In the genomic region with DNA sequence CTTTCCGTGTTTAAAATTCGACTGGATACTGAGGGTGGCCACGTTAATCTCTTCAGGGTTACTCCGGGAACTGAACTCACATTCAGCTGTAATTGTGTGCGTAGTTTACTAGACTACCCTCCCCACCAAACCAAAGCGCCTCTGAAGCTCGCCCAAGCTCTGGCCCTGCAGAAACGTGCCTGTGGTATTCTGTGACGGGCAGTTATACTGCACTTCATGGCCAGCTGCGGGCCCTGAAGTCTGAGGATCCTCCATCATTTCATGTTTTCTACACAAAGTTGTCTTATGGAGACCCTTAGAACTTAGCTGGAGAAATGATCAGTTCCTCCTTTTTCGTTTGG, we compare ENCODE assay signal across 8 cellular contexts. TPM values are rescaled to one million over a fixed set of nuclear protein-coding genes. Genes with fewer than 3 reads are reported as not detected.
DNase-seq lines count a peak whose midpoint lies in the region; ATAC-seq, FAIRE-seq and TF ChIP-seq lines count a peak whose summit lies in the region.

No MANE protein-coding gene starts in this region.

- TF ChIP-seq POLR2A in A549 (IDR thresholded peaks at IDR 0.05; ENCODE audit: low read length): no peak
- TF ChIP-seq POLR2A in esophagus muscularis mucosa (IDR thresholded peaks at IDR 0.05; ENCODE audit: low read depth): no peak

- intact Hi-C loops in esophagus muscularis mucosa (cut with DNase I): loop anchor here (2.0 kb wide), 2 partner anchors 50 to 92 kb away; a partner anchor contains a TSS

- no peak for TF ChIP-seq RAD21 in A549 (conservative IDR thresholded peaks at IDR 0.05 in 1 of 2, IDR thresholded peaks at IDR 0.05 in 1 of 2)

- 4% methylated on average over 11 of the region's 11 CpGs for WGBS in A549 (ENCODE audit: missing lambda C conversion rate)
- WGBS in esophagus muscularis mucosa: 3% methylated on average over 11 of the region's 11 CpGs

- no peaks in the 10 kb centered on the region for H3K27me3 ChIP-seq in esophagus muscularis mucosa

- POLR2A ChIA-PET in A549 (lab: Yijun Ruan, JAX): interaction anchor here (0.9 to 2.6 kb wide), 3 partner anchors 51 to 194 kb away, joined by 3 to 15 read pairs (median 6); a partner anchor contains a TSS
- POLR2A ChIA-PET in RWPE1 (lab: Yijun Ruan, JAX; ENCODE audit: low non-redundant PET): interaction anchor here (1.0 kb wide), 1 partner anchor 18 kb away, joined by 3 read pairs; no protein-coding TSS in a partner anchor

- TF ChIP-seq EP300 in A549 (IDR thresholded peaks at IDR 0.05): no peak
- TF ChIP-seq EP300 in esophagus muscularis mucosa (IDR thresholded peaks at IDR 0.05): no peak

- ATAC-seq in A549 (peak; percentile 44 to 47), GM19043 (IDR thresholded peaks at IDR 0.05; ENCODE audit: low read depth, unreplicated experiment) (peak; percentile 4)

- H3K36me3 ChIP-seq in esophagus muscularis mucosa: peaks cover 0 to 25% (median 7%) of the 10 kb centered on the region in 4 donors

- H3K4me2 ChIP-seq in A549: peak overlapping the region; percentile 69

- peaks cover 11% of the 10 kb centered on the region for H3K4me1 Mint-ChIP-seq in progenitor cell of endocrine pancreas (ENCODE audit: low read depth)

- DNase-seq in A549 (ENCODE audit: low read depth in 1 of 2, low spot score in 1 of 2) (peak; percentile 20 to 25), RWPE1 (ENCODE audit: low spot score) (peak; percentile 39), esophagus muscularis mucosa (ENCODE audit: extremely low spot score) (no peak), progenitor cell of endocrine pancreas (ENCODE audit: low spot score, unreplicated experiment) (no peak), HT-29 (ENCODE audit: low spot score) (no peak), middle frontal gyrus (ENCODE audit: extremely low spot score, low spot score) (no peak), DMS153 (lab: John Stamatoyannopoulos, UW) (no peak)

- H3K36me3 Mint-ChIP-seq in progenitor cell of endocrine pancreas (ENCODE audit: insufficient read depth): peaks cover 44% of the 10 kb centered on the region

- H3K27me3 Mint-ChIP-seq in progenitor cell of endocrine pancreas: no peaks in the 10 kb centered on the region

- peak overlapping the region; percentile 76 for H3K4me3 ChIP-seq in A549
- peak overlapping the region; percentile 73 to 96 (median 81) for H3K4me3 ChIP-seq in esophagus muscularis mucosa

- TF ChIP-seq CTCF in A549 (IDR thresholded peaks at IDR 0.05) (no peak), RWPE1 (conservative IDR thresholded peaks at IDR 0.05; ENCODE audit: low read depth) (no peak), esophagus muscularis mucosa (IDR thresholded peaks at IDR 0.05) (no peak), progenitor cell of endocrine pancreas (IDR thresholded peaks at IDR 0.05; ENCODE audit: unreplicated experiment) (no peak)

- CTCF ChIA-PET in A549 (lab: Yijun Ruan, JAX): interaction anchor here (0.7 to 1.7 kb wide), 2 partner anchors 9 to 100 kb away, joined by 3 to 5 read pairs; a partner anchor contains a TSS
- CTCF ChIA-PET in RWPE1 (lab: Yijun Ruan, JAX): interaction anchor here (0.6 to 0.7 kb wide), 2 partner anchors 71 to 82 kb away, joined by 3 read pairs; no protein-coding TSS in a partner anchor

- no peaks in the 10 kb centered on the region for H3K4me1 ChIP-seq in A549
- H3K4me1 ChIP-seq in esophagus muscularis mucosa: peaks cover 9 to 23% (median 19%) of the 10 kb centered on the region in 4 donors

- peak overlapping the region; percentile 91 for H3K4me3 Mint-ChIP-seq in progenitor cell of endocrine pancreas (ENCODE audit: low read depth)

- FAIRE-seq in A549 (lab: Jason Lieb, UNC): no peak

- peaks cover 38% of the 10 kb centered on the region for H3K9me3 Mint-ChIP-seq in progenitor cell of endocrine pancreas (ENCODE audit: low read depth)

- H3K27ac ChIP-seq in A549: peak overlapping the region; percentile 77 to 89
- peak overlapping the region; percentile 80 for H3K27ac ChIP-seq in RWPE1
- peak overlapping the region; percentile 79 to 92 (median 86) for H3K27ac ChIP-seq in esophagus muscularis mucosa (replicated peaks in 1 of 4)

- H3K9me3 ChIP-seq in A549 (peaks cover 83% of the 10 kb centered on the region), esophagus muscularis mucosa (peaks cover 0 to 32% (median 23%) of the 10 kb centered on the region in 4 donors)

- H3K27ac Mint-ChIP-seq in progenitor cell of endocrine pancreas: peak overlapping the region; percentile 86

TF ChIP-seq in A549, 52 proteins besides CTCF, POLR2A, EP300 and RAD21:
- TF ChIP-seq EHMT2 (IDR thresholded peaks at IDR 0.05; ENCODE audit: low read depth): no peak
- no peak for TF ChIP-seq CBX2 (IDR thresholded peaks at IDR 0.05; ENCODE audit: borderline replicate concordance, low read depth)
- TF ChIP-seq FOSL2 (IDR thresholded peaks at IDR 0.05): no peak
- no peak for TF ChIP-seq FOSL2 (CRISPR knock-in tag; IDR thresholded peaks at IDR 0.05)
- TF ChIP-seq ZC3H11A (IDR thresholded peaks at IDR 0.05): no peak
- TF ChIP-seq, protein P1, sequence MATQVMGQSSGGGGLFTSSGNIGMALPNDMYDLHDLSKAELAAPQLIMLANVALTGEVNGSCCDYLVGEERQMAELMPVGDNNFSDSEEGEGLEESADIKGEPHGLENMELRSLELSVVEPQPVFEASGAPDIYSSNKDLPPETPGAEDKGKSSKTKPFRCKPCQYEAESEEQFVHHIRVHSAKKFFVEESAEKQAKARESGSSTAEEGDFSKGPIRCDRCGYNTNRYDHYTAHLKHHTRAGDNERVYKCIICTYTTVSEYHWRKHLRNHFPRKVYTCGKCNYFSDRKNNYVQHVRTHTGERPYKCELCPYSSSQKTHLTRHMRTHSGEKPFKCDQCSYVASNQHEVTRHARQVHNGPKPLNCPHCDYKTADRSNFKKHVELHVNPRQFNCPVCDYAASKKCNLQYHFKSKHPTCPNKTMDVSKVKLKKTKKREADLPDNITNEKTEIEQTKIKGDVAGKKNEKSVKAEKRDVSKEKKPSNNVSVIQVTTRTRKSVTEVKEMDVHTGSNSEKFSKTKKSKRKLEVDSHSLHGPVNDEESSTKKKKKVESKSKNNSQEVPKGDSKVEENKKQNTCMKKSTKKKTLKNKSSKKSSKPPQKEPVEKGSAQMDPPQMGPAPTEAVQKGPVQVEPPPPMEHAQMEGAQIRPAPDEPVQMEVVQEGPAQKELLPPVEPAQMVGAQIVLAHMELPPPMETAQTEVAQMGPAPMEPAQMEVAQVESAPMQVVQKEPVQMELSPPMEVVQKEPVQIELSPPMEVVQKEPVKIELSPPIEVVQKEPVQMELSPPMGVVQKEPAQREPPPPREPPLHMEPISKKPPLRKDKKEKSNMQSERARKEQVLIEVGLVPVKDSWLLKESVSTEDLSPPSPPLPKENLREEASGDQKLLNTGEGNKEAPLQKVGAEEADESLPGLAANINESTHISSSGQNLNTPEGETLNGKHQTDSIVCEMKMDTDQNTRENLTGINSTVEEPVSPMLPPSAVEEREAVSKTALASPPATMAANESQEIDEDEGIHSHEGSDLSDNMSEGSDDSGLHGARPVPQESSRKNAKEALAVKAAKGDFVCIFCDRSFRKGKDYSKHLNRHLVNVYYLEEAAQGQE (IDR thresholded peaks at IDR 0.05): no peak
- TF ChIP-seq ZSCAN20 (CRISPR knock-in tag; IDR thresholded peaks at IDR 0.05): no peak
- TF ChIP-seq NPAS2 (CRISPR knock-in tag; IDR thresholded peaks at IDR 0.05; ENCODE audit: borderline replicate concordance): no peak
- no peak for TF ChIP-seq PHF8 (IDR thresholded peaks at IDR 0.05; ENCODE audit: borderline replicate concordance, low read depth)
- TF ChIP-seq MAZ (IDR thresholded peaks at IDR 0.05; ENCODE audit: borderline replicate concordance, low read depth, low read length): no peak
- no peak for TF ChIP-seq GATA3 (IDR thresholded peaks at IDR 0.05; ENCODE audit: borderline replicate concordance)
- TF ChIP-seq SMC3 (IDR thresholded peaks at IDR 0.05): no peak
- TF ChIP-seq CHD2 (IDR thresholded peaks at IDR 0.05; ENCODE audit: low read length, partially characterized antibody): no peak
- TF ChIP-seq FOSB (CRISPR knock-in tag; IDR thresholded peaks at IDR 0.05): no peak

RNA-seq across cellular contexts. Expression of a gene that starts 0.7 kb away (rescaled TPM):
- polyA plus RNA-seq in A549 (2011; rRNA removed) (10.1 and 11.3 TPM in 2 replicates), A549 (2017; fragmentation: RNase III; extraction: RNeasy Plus Mini Kit Qiagen cat#74134 plus additional on column Dnase treatment) (6.5 to 8.3 TPM (median 7.4 TPM) in 3 replicates)
- polyA plus RNA-seq in A549 (2012; cell fraction: cytosol; rRNA removed): 10.7 and 16.0 TPM in 2 replicates
- 26.9 and 34.9 TPM in 2 replicates for polyA plus RNA-seq in A549 (2012; cell fraction: nucleus; rRNA removed)
- 6.9 and 8.3 TPM in 2 replicates for polyA minus RNA-seq in A549 (2011; rRNA and poly(A)+ RNA removed)
- total RNA-seq in esophagus muscularis mucosa (10 to 100 TPM in 2 of 4 donors, 1 to 10 TPM in 2; 9.6 to 15.8 (median 10.9) TPM), progenitor cell of endocrine pancreas (12.9 and 13.4 TPM in 2 replicates)
- 16.9 and 21.4 TPM in 2 replicates for total RNA-seq in HT-29 (2014; rRNA removed; shearing (Covaris generic))

RNA-seq across cellular contexts. Expression of a gene that starts 30.7 kb away (rescaled TPM):
- polyA plus RNA-seq in A549 (2011; rRNA removed) (15.2 and 18.2 TPM in 2 replicates), A549 (2017; fragmentation: RNase III; extraction: RNeasy Plus Mini Kit Qiagen cat#74134 plus additional on column Dnase treatment) (5.6 to 6.5 TPM (median 5.7 TPM) in 3 replicates)
- 1.9 TPM in 2 replicates for polyA plus RNA-seq in A549 (2012; cell fraction: cytosol; rRNA removed)
- polyA plus RNA-seq in A549 (2012; cell fraction: nucleus; rRNA removed): 4.5 and 6.9 TPM in 2 replicates
- polyA minus RNA-seq in A549 (2011; rRNA and poly(A)+ RNA removed): 5.5 and 7.4 TPM in 2 replicates
- total RNA-seq in esophagus muscularis mucosa (1 to 10 TPM; 5.5 to 9.0 (median 6.1) TPM), progenitor cell of endocrine pancreas (28.7 and 28.8 TPM in 2 replicates)
- total RNA-seq in HT-29 (2014; rRNA removed; shearing (Covaris generic)): not detected in 2 replicates

RNA-seq across cellular contexts. Expression of a gene that starts 50.5 kb away (rescaled TPM):
- polyA plus RNA-seq in A549 (2011; rRNA removed) (31.0 and 36.1 TPM in 2 replicates), A549 (2017; fragmentation: RNase III; extraction: RNeasy Plus Mini Kit Qiagen cat#74134 plus additional on column Dnase treatment) (13.3 to 14.7 TPM (median 14.5 TPM) in 3 replicates)
- 7.4 and 8.3 TPM in 2 replicates for polyA plus RNA-seq in A549 (2012; cell fraction: cytosol; rRNA removed)
- polyA plus RNA-seq in A549 (2012; cell fraction: nucleus; rRNA removed): 6.6 and 7.1 TPM in 2 replicates
- 24.3 and 32.8 TPM in 2 replicates for polyA minus RNA-seq in A549 (2011; rRNA and poly(A)+ RNA removed)
- total RNA-seq in esophagus muscularis mucosa (10 to 100 TPM; 19.5 to 21.2 (median 20.7) TPM), progenitor cell of endocrine pancreas (102 and 103 TPM in 2 replicates)
- total RNA-seq in HT-29 (2014; rRNA removed; shearing (Covaris generic)): 4.5 and 5.9 TPM in 2 replicates

Comparison
In these comparisons a context has a peak if more than half of its experiments do, and no peak if none do; other contexts are left out.
1. DNase-seq: peak in A549 (2 of 2) and RWPE1 (single experiment); none in esophagus muscularis mucosa (single experiment), progenitor cell of endocrine pancreas (single experiment), HT-29 (single experiment), middle frontal gyrus (single experiment) and DMS153 (single experiment).
2. Peak in every context shown above with its lines, with median percentiles within 50 percentile points of each other: H3K27ac ChIP-seq.